Comparison of ENCODE assay signal across 10 cellular contexts in genomic region chr21:40736145-40736544, GRCh38.
"Had no signal": no experiment of that assay in that cellular context is flagged by ENCODE, and none has a peak within 500 bp of the region (broad histone marks: within the 10 kb centered on the region; RNA-seq: fewer than 3 reads in every experiment).

No MANE protein-coding gene starts in this region.

- ATAC-seq: GM23338, HCT116 had no signal

- FAIRE-seq: H1 had no signal

- H3K27ac ChIP-seq: GM23248 had no signal

- H2AFZ ChIP-seq: GM23248, GM23338 had no signal

- H3K9me3 ChIP-seq: HAP-1 had no signal

- H3K4me1 ChIP-seq: HAP-1 had no signal

- H3K9ac ChIP-seq: GM23248 had no signal

- DNase-seq: GM23248, GOT3, H7, H9, HCEC 1CT, HFFc6 had no signal

- H3K4me2 ChIP-seq: GM23338 had no signal

- H3K4me3 ChIP-seq: GM23248, GM23338, HAP-1 had no signal

- H3K36me3 ChIP-seq: HAP-1 had no signal
